In the genomic region with DNA sequence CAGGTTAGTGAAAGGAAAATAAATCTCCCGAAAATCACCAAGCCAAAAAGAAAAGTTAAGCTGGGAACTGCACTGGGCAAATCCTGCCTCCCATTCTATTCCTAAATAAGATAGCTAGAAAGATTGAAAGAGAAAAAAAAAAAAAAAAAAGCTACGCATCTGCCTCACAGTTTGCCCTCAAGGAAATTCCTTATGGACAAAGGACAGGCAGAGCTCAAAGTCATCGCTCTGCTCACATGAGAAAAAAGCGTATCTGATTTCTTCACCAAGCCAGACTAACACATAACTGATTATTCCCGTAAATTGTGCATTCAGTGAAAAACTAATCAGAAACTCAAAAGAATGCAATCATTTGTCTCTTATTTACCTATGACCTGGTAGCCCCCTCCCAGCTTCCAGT, we compare ENCODE assay signal across 15 cellular contexts. TPM values are rescaled to one million over a fixed set of nuclear protein-coding genes. Genes with fewer than 3 reads are reported as not detected.
A peak's percentile ranks its signal among the peaks of the same experiment; 100 is the strongest.
DNase-seq lines count a peak whose midpoint lies in the region; ATAC-seq and TF ChIP-seq lines count a peak whose summit lies in the region.
"Had no signal": no experiment of that assay in that cellular context is flagged by ENCODE, and none has a peak within 500 bp of the region (broad histone marks: within the 10 kb centered on the region; RNA-seq: fewer than 3 reads in every experiment).

No MANE protein-coding gene starts in this region.

- no peaks in the 10 kb centered on the region for H3K27me3 Mint-ChIP-seq in activated naive CD8-positive, alpha-beta T cell treated with anti-CD3 and anti-CD28 coated beads, Interleukin-2, amount 50 U/mL, for 24 hours
- H3K27me3 Mint-ChIP-seq in stimulated activated naive B cell treated with anti-CD40 and anti-IgM and Interleukin-4, amounts not matched to agents 10 μg/mL and 1 μg/mL and 100 μg/mL, for 72 hours: no peaks in the 10 kb centered on the region

- ATAC-seq in Right ventricle myocardium inferior: no peak
- no peak for ATAC-seq in activated naive CD8-positive, alpha-beta T cell treated with anti-CD3 and anti-CD28 coated beads, Interleukin-2, amount 50 U/mL, for 24 hours
- no peak for ATAC-seq in stimulated activated naive B cell treated with anti-CD40 and anti-IgM and Interleukin-4, amounts not matched to agents 10 μg/mL and 1 μg/mL and 100 μg/mL, for 72 hours (replicated peaks)
- ATAC-seq in SK-N-SH treated with all-trans-retinoic acid at 6 μM for 48 hours: no peak
- ATAC-seq: HCT116 had no signal

- no peak for DNase-seq in cardiac muscle cell (ENCODE audit: low read depth in 1 of 2, low spot score in 1 of 2)
- DNase-seq in Right ventricle myocardium inferior (ENCODE audit: missing footprints): no peak
- no peak for DNase-seq in activated naive CD8-positive, alpha-beta T cell treated with anti-CD3 and anti-CD28 coated beads, Interleukin-2, amount 50 U/mL, for 24 hours
- no peak for DNase-seq in stimulated activated naive B cell treated with anti-CD40 and anti-IgM and Interleukin-4, amounts not matched to agents 10 μg/mL and 1 μg/mL and 100 μg/mL, for 72 hours
- no peak for DNase-seq in uterus
- no peak for DNase-seq in NCI-H146 treated with DMSO at 0.1 percent for 48 hours (lab: John Stamatoyannopoulos, UW; ENCODE audit: unreplicated experiment)
- DNase-seq: NCI-H1105 treated with DMSO at 0.1 percent for 48 hours, NCI-H187, NCI-H446, NCI-H69, SHP77 treated with DMSO at 0.1 percent for 48 hours had no signal

- no peak for TF ChIP-seq CTCF in cardiac muscle cell (IDR thresholded peaks at IDR 0.05; ENCODE audit: low read depth, low read length)
- TF ChIP-seq CTCF in uterus (IDR thresholded peaks at IDR 0.05): no peak

- H3K27me3 ChIP-seq in cardiac muscle cell: no peaks in the 10 kb centered on the region
- no peaks in the 10 kb centered on the region for H3K27me3 ChIP-seq in uterus

- H3K4me3 ChIP-seq in cardiac muscle cell: no peak overlapping the region
- no peak overlapping the region for H3K4me3 ChIP-seq in mesodermal cell (ENCODE audit: extremely low read depth, insufficient read depth, low read length, poor library complexity, severe bottlenecking)
- H3K4me3 ChIP-seq in uterus: no peak overlapping the region

- H3K4me3 Mint-ChIP-seq in activated naive CD8-positive, alpha-beta T cell treated with anti-CD3 and anti-CD28 coated beads, Interleukin-2, amount 50 U/mL, for 24 hours: no peak overlapping the region
- H3K4me3 Mint-ChIP-seq in stimulated activated naive B cell treated with anti-CD40 and anti-IgM and Interleukin-4, amounts not matched to agents 10 μg/mL and 1 μg/mL and 100 μg/mL, for 72 hours: no peak overlapping the region

- H3K9me3 ChIP-seq in cardiac muscle cell (ENCODE audit: low read depth) (no peaks in the 10 kb centered on the region), mesodermal cell (ENCODE audit: control insufficient read depth, low read length) (no peaks in the 10 kb centered on the region), uterus (no peaks in the 10 kb centered on the region)

- no peaks in the 10 kb centered on the region for H3K9me3 Mint-ChIP-seq in activated naive CD8-positive, alpha-beta T cell treated with anti-CD3 and anti-CD28 coated beads, Interleukin-2, amount 50 U/mL, for 24 hours
- H3K9me3 Mint-ChIP-seq in stimulated activated naive B cell treated with anti-CD40 and anti-IgM and Interleukin-4, amounts not matched to agents 10 μg/mL and 1 μg/mL and 100 μg/mL, for 72 hours: no peaks in the 10 kb centered on the region

- intact Hi-C loops in Right ventricle myocardium inferior (cut with DNase I): no loop called here
- intact Hi-C loops in uterus (cut with DNase I; ENCODE audit: low total_unique reads): no loop called here

- peak overlapping the region; percentile 10 for H3K27ac Mint-ChIP-seq in activated naive CD8-positive, alpha-beta T cell treated with anti-CD3 and anti-CD28 coated beads, Interleukin-2, amount 50 U/mL, for 24 hours
- peak overlapping the region; percentile 69 for H3K27ac Mint-ChIP-seq in stimulated activated naive B cell treated with anti-CD40 and anti-IgM and Interleukin-4, amounts not matched to agents 10 μg/mL and 1 μg/mL and 100 μg/mL, for 72 hours

- H3K27ac ChIP-seq in cardiac muscle cell (peak overlapping the region; percentile 25), mesodermal cell (ENCODE audit: low read depth, low read length, severe bottlenecking) (peak overlapping the region; percentile 19), uterus (no peak overlapping the region)
- H3K27ac ChIP-seq: C4-2B had no signal

- H3K36me3 Mint-ChIP-seq in activated naive CD8-positive, alpha-beta T cell treated with anti-CD3 and anti-CD28 coated beads, Interleukin-2, amount 50 U/mL, for 24 hours (ENCODE audit: low read depth): peaks cover 41% of the 10 kb centered on the region
- H3K36me3 Mint-ChIP-seq in stimulated activated naive B cell treated with anti-CD40 and anti-IgM and Interleukin-4, amounts not matched to agents 10 μg/mL and 1 μg/mL and 100 μg/mL, for 72 hours: peaks cover 26 to 52% of the 10 kb centered on the region in 2 donors

- H3K36me3 ChIP-seq in cardiac muscle cell (peaks cover 25% of the 10 kb centered on the region), mesodermal cell (ENCODE audit: control insufficient read depth, insufficient read depth, low read length) (peaks cover 81% of the 10 kb centered on the region), uterus (no peaks in the 10 kb centered on the region)

- 97 to 100% methylated on average over 3 of the region's 5 CpGs for WGBS in mesodermal cell (ENCODE audit: insufficient coverage in 2 of 2), 2 experiments

- H3K4me1 Mint-ChIP-seq in activated naive CD8-positive, alpha-beta T cell treated with anti-CD3 and anti-CD28 coated beads, Interleukin-2, amount 50 U/mL, for 24 hours: peaks cover 16% of the 10 kb centered on the region
- peaks cover 6 to 8% of the 10 kb centered on the region in 2 donors for H3K4me1 Mint-ChIP-seq in stimulated activated naive B cell treated with anti-CD40 and anti-IgM and Interleukin-4, amounts not matched to agents 10 μg/mL and 1 μg/mL and 100 μg/mL, for 72 hours

- no peak for TF ChIP-seq POLR2A in uterus (IDR thresholded peaks at IDR 0.05)

- H3K4me1 ChIP-seq in cardiac muscle cell (ENCODE audit: low read depth): peaks cover 7% of the 10 kb centered on the region
- no peaks in the 10 kb centered on the region for H3K4me1 ChIP-seq in mesodermal cell (ENCODE audit: control insufficient read depth, insufficient read depth, low read length, poor library complexity, severe bottlenecking)
- H3K4me1 ChIP-seq in uterus: no peaks in the 10 kb centered on the region

TF ChIP-seq in SK-N-SH treated with all-trans-retinoic acid at 6 μM for 48 hours, 23 proteins besides CTCF, POLR2A, EP300 and RAD21 (continues in another document):
- TF ChIP-seq GLIS3 (CRISPR knock-in tag; IDR thresholded peaks at IDR 0.05) (no peak), ESRRG (CRISPR knock-in tag; IDR thresholded peaks at IDR 0.05) (no peak), ARNTL (CRISPR knock-in tag; IDR thresholded peaks at IDR 0.05; ENCODE audit: borderline replicate concordance, low read depth) (no peak), SNAI2 (CRISPR knock-in tag; IDR thresholded peaks at IDR 0.05) (no peak), RARB (CRISPR knock-in tag; IDR thresholded peaks at IDR 0.05) (no peak), CREB5 (CRISPR knock-in tag; IDR thresholded peaks at IDR 0.05; ENCODE audit: low read depth) (no peak), ZFP3 (CRISPR knock-in tag; IDR thresholded peaks at IDR 0.05) (no peak), TOX (CRISPR knock-in tag; IDR thresholded peaks at IDR 0.05; ENCODE audit: borderline replicate concordance) (no peak), BACH2 (CRISPR knock-in tag; IDR thresholded peaks at IDR 0.05; ENCODE audit: borderline replicate concordance) (no peak), PATZ1 (CRISPR knock-in tag; IDR thresholded peaks at IDR 0.05; ENCODE audit: borderline replicate concordance) (no peak)

RNA-seq across cellular contexts. Expression of gene PUM2, which starts 50.0 kb away (rescaled TPM):
- 27.3 and 35.8 TPM in 2 replicates for total RNA-seq in cardiac muscle cell
- 18.4 and 20.1 TPM in 2 replicates for polyA plus RNA-seq in cardiac muscle cell
- 71.4 TPM for total RNA-seq in Right ventricle myocardium inferior
- 55.0 TPM for polyA plus RNA-seq in mesodermal cell (2013, experiment 1 of 2)
- polyA plus RNA-seq in mesodermal cell (2013, experiment 2 of 2): 51.8 TPM
- 100 to 1,000 TPM in 2 of 4 donors, 10 to 100 TPM in 2; 51.0 to 138 (median 103) TPM for total RNA-seq in uterus

Comparison
In these comparisons a context has a peak if more than half of its experiments do, and no peak if none do; other contexts are left out.
1. H3K27ac ChIP-seq: peak in cardiac muscle cell (single experiment) and mesodermal cell (single experiment); none in uterus (0 of 2).